1 cellular context compared by ENCODE assay signal in the genomic region with DNA sequence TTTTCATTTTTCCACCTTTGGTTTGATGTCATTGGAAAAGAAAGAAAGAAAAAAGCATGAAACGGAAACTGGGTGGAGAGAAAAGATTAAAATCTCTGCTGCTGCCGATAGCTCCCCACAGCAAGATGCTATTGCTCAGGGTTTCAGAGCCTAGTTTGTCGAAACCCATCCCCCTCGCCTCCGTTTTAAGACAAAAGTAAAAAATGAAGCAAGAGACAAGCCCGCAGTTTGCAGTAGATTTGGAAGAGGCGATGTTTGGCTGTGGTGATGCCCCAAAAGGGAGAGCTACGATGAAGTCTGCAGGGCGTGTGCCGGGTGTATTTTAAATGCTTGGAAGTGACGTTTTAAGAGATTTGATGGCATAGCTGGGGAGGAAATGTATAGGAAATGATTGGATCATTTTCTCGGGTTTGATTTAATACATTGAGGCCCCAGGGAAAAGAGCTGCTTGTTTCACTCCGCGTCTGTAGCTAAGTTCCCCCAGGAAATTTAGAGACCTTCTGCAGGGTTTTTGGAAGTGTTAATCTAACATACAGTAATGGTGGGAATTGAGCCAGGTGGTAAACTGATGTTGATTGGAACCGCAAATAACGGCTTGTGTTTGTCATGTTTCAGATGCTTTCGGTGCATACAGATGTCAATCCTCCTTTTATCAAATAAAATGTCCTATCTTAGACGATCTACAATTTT.
A peak's percentile ranks its signal among the peaks of the same experiment; 100 is the strongest.
TF ChIP-seq lines count a peak whose summit lies in the region.

No MANE protein-coding gene starts in this region.

TF ChIP-seq in H1, 55 proteins besides CTCF, POLR2A, EP300 and RAD21:
- TF ChIP-seq ASH2L (IDR thresholded peaks at IDR 0.05; ENCODE audit: low read length) (peak; percentile 5), NANOG (IDR thresholded peaks at IDR 0.05; ENCODE audit: insufficient read depth, low read depth, low read length, poor library complexity, severe bottlenecking) (no peak), SIRT6 (IDR thresholded peaks at IDR 0.05; ENCODE audit: low read length) (no peak)
